ENCODE assay signal across 24 cellular contexts in genomic region chr4:110683600-110683999, GRCh38.
"Had no signal": no experiment of that assay in that cellular context is flagged by ENCODE, and none has a peak within 500 bp of the region (broad histone marks: within the 10 kb centered on the region; RNA-seq: fewer than 3 reads in every experiment).

No MANE protein-coding gene starts in this region.

- H3K27me3 ChIP-seq: colonic mucosa, gastrocnemius medialis, left lung had no signal

- H3K36me3 Mint-ChIP-seq: naive B cell had no signal

- H3K27ac Mint-ChIP-seq: dendritic cell treated with granulocyte-macrophage colony-stimulating factor and Interleukin-4, amounts not matched to agents 40 ng/mL and 50 ng/mL, for 4 days; effector memory CD8-positive, alpha-beta T cell; endodermal cell; naive B cell had no signal

- H3K4me3 Mint-ChIP-seq: dendritic cell treated with granulocyte-macrophage colony-stimulating factor and Interleukin-4, amounts not matched to agents 40 ng/mL and 50 ng/mL, for 4 days; effector memory CD8-positive, alpha-beta T cell; endodermal cell; naive B cell had no signal

- H3K4me1 ChIP-seq: colonic mucosa, esophagus squamous epithelium, gastrocnemius medialis, heart right ventricle, left lung, lower lobe of right lung had no signal

- ATAC-seq: effector memory CD8-positive, alpha-beta T cell; esophagus mucosa; heart right ventricle; left cardiac atrium; left lung; left ventricle myocardium superior; lower lobe of right lung; mucosa of descending colon had no signal

- H3K9me3 Mint-ChIP-seq: dendritic cell treated with granulocyte-macrophage colony-stimulating factor and Interleukin-4, amounts not matched to agents 40 ng/mL and 50 ng/mL, for 4 days; endodermal cell had no signal

- H3K36me3 ChIP-seq: colonic mucosa, esophagus squamous epithelium, gastrocnemius medialis, heart right ventricle, left lung, lower lobe of right lung had no signal

- DNase-seq: colonic mucosa; cortex of kidney; effector CD8-positive, alpha-beta T cell; effector memory CD8-positive, alpha-beta T cell; endodermal cell; erythroblast; esophagus squamous epithelium; foreskin fibroblast; foreskin melanocyte; gastrocnemius medialis; glutamatergic neuron; head of caudate nucleus; heart right ventricle; hippocampal formation; left cardiac atrium; left lung; left ventricle myocardium superior; lower lobe of right lung; mesenchymal stem cell; mucosa of descending colon; naive B cell had no signal

- H3K4me3 ChIP-seq: colonic mucosa, esophagus squamous epithelium, gastrocnemius medialis, heart right ventricle, left lung, lower lobe of right lung, mucosa of descending colon had no signal

- H3K4me1 Mint-ChIP-seq: naive B cell had no signal

- H3K9me3 ChIP-seq: colonic mucosa, esophagus squamous epithelium, gastrocnemius medialis, heart right ventricle, left lung, lower lobe of right lung, mucosa of descending colon had no signal

- H3K27ac ChIP-seq: colonic mucosa, epithelial cell of prostate, esophagus squamous epithelium, gastrocnemius medialis, heart right ventricle, left lung, lower lobe of right lung had no signal
